ENCODE assay signal across 10 cellular contexts in genomic region chr10:125151824-125152634, GRCh38. TPM values are rescaled to one million over a fixed set of nuclear protein-coding genes. Genes with fewer than 3 reads are reported as not detected.
DNase-seq lines count a peak whose midpoint lies in the region; FAIRE-seq and TF ChIP-seq lines count a peak whose summit lies in the region.
"Had no signal": no experiment of that assay in that cellular context is flagged by ENCODE, and none has a peak within 500 bp of the region (broad histone marks: within the 10 kb centered on the region; RNA-seq: fewer than 3 reads in every experiment).

No MANE protein-coding gene starts in this region.

- TF ChIP-seq CTCF in breast epithelium (IDR thresholded peaks at IDR 0.05) (no peak), keratinocyte (optimal IDR thresholded peaks at IDR 0.05 in 1 of 3, IDR thresholded peaks at IDR 0.05 in 1 of 3, conservative IDR thresholded peaks at IDR 0.05 in 1 of 3; ENCODE audit: extremely low read depth in 1 of 3, insufficient read depth in 2 of 3, low read length in 3 of 3) (peak in 1 of 3 experiments; percentile 10), stomach (IDR thresholded peaks at IDR 0.05) (no peak)

- no peaks in the 10 kb centered on the region for H3K27me3 ChIP-seq in HUES64 (ENCODE audit: insufficient read depth, low read length)
- H3K27me3 ChIP-seq in breast epithelium, result no peaks in the 10 kb centered on the region
- no peaks in the 10 kb centered on the region for H3K27me3 ChIP-seq in keratinocyte (ENCODE audit: control insufficient read depth, extremely low read depth, insufficient read depth, low read length)
- no peaks in the 10 kb centered on the region for H3K27me3 ChIP-seq in stomach

- WGBS in HUES64, result 2% methylated on average over 57 of the region's 63 CpGs
- 11 to 22% (median 13%) methylated on average over 17 to 63 of the region's 63 CpGs for WGBS in stomach, 5 donors

- peaks cover 4% of the 10 kb centered on the region for H3K9me1 ChIP-seq in keratinocyte (ENCODE audit: control insufficient read depth, extremely low read depth, insufficient read depth, low read length)

- TF ChIP-seq EP300 in stomach (IDR thresholded peaks at IDR 0.05), result no peak

- peak overlapping the region; percentile 61 for H3K4me2 ChIP-seq in keratinocyte (ENCODE audit: control insufficient read depth, extremely low read depth, insufficient read depth, low read depth, low read length)

- H3K9me3 ChIP-seq in HUES64 (ENCODE audit: insufficient read depth, low read depth, low read length) (no peaks in the 10 kb centered on the region), breast epithelium (no peaks in the 10 kb centered on the region), keratinocyte (ENCODE audit: control insufficient read depth, low read depth, low read length) (no peaks in the 10 kb centered on the region), stomach (no peaks in the 10 kb centered on the region)

- peaks cover 30% of the 10 kb centered on the region for H3K36me3 ChIP-seq in HUES64 (ENCODE audit: insufficient read depth, low read length)
- no peaks in the 10 kb centered on the region for H3K36me3 ChIP-seq in breast epithelium
- H3K36me3 ChIP-seq in keratinocyte (ENCODE audit: control insufficient read depth in 2 of 2, extremely low read depth in 1 of 2, insufficient read depth in 2 of 2, low read length in 2 of 2), result peaks cover 6 to 15% of the 10 kb centered on the region in 2 experiments
- peaks cover 0 to 4% (median 0%) of the 10 kb centered on the region in 4 donors for H3K36me3 ChIP-seq in stomach

- H3K9ac ChIP-seq in HUES64 (ENCODE audit: low read depth, low read length) (peak overlapping the region; percentile 60), keratinocyte (ENCODE audit: control insufficient read depth, extremely low read depth, insufficient read depth, low read length) (peak overlapping the region; percentile 60)

- H3K4me3 ChIP-seq in HUES64 (ENCODE audit: low read length), result peak overlapping the region; percentile 95
- peak overlapping the region in 2 of 3 donors; percentile 47 to 61 for H3K4me3 ChIP-seq in breast epithelium
- H3K4me3 ChIP-seq in keratinocyte (ENCODE audit: control insufficient read depth in 2 of 3, extremely low read depth in 1 of 3, insufficient read depth in 2 of 3, low read depth in 1 of 3, low read length in 3 of 3), result peak overlapping the region; percentile 14 to 51 (median 34)
- H3K4me3 ChIP-seq in stomach, result peak overlapping the region; percentile 37 to 40 (median 38)

- H3K4me1 ChIP-seq in HUES64 (ENCODE audit: insufficient read depth, low read length) (peaks cover 92% of the 10 kb centered on the region), breast epithelium (peaks cover 6 to 45% of the 10 kb centered on the region in 2 donors), keratinocyte (ENCODE audit: control insufficient read depth, extremely low read depth, insufficient read depth, low read length) (peaks cover 67% of the 10 kb centered on the region), stomach (peaks cover 87 to 100% (median 96%) of the 10 kb centered on the region in 4 donors)

- no peak for FAIRE-seq in keratinocyte (lab: Jason Lieb, UNC)

- H3K79me2 ChIP-seq in keratinocyte (ENCODE audit: control insufficient read depth, insufficient read depth, low read length), result peaks cover 97% of the 10 kb centered on the region

- no peak overlapping the region for H2AFZ ChIP-seq in keratinocyte (ENCODE audit: control insufficient read depth, low read length)

- H3K27ac ChIP-seq in HUES64 (ENCODE audit: low read depth, low read length) (peak overlapping the region; percentile 94), breast epithelium (peak overlapping the region; percentile 87 to 99), keratinocyte (ENCODE audit: control insufficient read depth, insufficient read depth, low read length) (peak overlapping the region; percentile 57), stomach (peak overlapping the region; percentile 87 to 100 (median 98))

- no peak for DNase-seq in breast epithelium (ENCODE audit: low spot score in 2 of 2)
- no peak for DNase-seq in keratinocyte (ENCODE audit: low read depth, low spot score)
- DNase-seq in stomach, result peak; percentile 70
- DNase-seq in dermis blood vessel endothelial cell, result no peak
- DNase-seq in DMS 273 (lab: John Stamatoyannopoulos, UW; ENCODE audit: unreplicated experiment), result no peak
- no peak for DNase-seq in activated naive CD4-positive, alpha-beta T cell treated with anti-CD3 and anti-CD28 coated beads, Interleukin-2, amount 50 U/mL, for 16 hours
- no peak for DNase-seq in activated T-cell treated with anti-CD3 and anti-CD28 coated beads for 4 hours
- DNase-seq: naive B cell, T1000 had no signal

- peaks cover 5% of the 10 kb centered on the region for H4K20me1 ChIP-seq in keratinocyte (ENCODE audit: control insufficient read depth, extremely low read depth, insufficient read depth, low read length)

- no peak for TF ChIP-seq POLR2A in breast epithelium (IDR thresholded peaks at IDR 0.05)
- TF ChIP-seq POLR2A in stomach (IDR thresholded peaks at IDR 0.05), result no peak

- intact Hi-C loops in breast epithelium (cut with DNase I; ENCODE audit: low total_unique reads), result no loop called here
- intact Hi-C loops in stomach (cut with DNase I; ENCODE audit: low total_unique reads), result no loop called here

- dilution Hi-C loops in keratinocyte (cut with MboI; ENCODE audit: extremely low pct_ligation_motif_present, low sequenced_read_pairs), result no loop called here

RNA-seq across cellular contexts. Expression of gene CTBP2, which starts 8.3 kb away (rescaled TPM):
- polyA plus RNA-seq in HUES64 (2013, experiment 1 of 2), result 166 TPM
- 145 TPM for polyA plus RNA-seq in HUES64 (2013, experiment 2 of 2)
- 10 to 100 TPM; 53.1 to 91.2 (median 65.9) TPM for total RNA-seq in breast epithelium
- 64.4 to 116 TPM (median 76.0 TPM) in 3 replicates for polyA plus RNA-seq in keratinocyte
- polyA plus RNA-seq in keratinocyte (2011; ENCODE audit: low read depth), result 23.8 TPM
- 65.8 and 80.6 TPM in 2 replicates for polyA plus RNA-seq in keratinocyte (2011; cell fraction: cytosol; rRNA removed)
- polyA plus RNA-seq in keratinocyte (2011; cell fraction: nucleus; rRNA removed), result 92.7 and 95.9 TPM in 2 replicates
- polyA plus RNA-seq in keratinocyte (2012; ENCODE audit: low replicate concordance), result 37.8 and 86.0 TPM in 2 replicates
- polyA minus RNA-seq in keratinocyte, result 78.7 to 223 TPM (median 113 TPM) in 3 replicates
- polyA minus RNA-seq in keratinocyte (2011; cell fraction: cytosol; rRNA and poly(A)+ RNA removed), result 139 TPM
- 72.5 and 86.6 TPM in 2 replicates for polyA minus RNA-seq in keratinocyte (2011; cell fraction: nucleus; rRNA and poly(A)+ RNA removed)
- total RNA-seq in stomach, result 100 to 1,000 TPM in 2 of 5 donors, 10 to 100 TPM in 3; 58.6 to 169 (median 80.5) TPM
- 10 to 100 TPM; 21.3 to 41.2 (median 34.6) TPM for polyA plus RNA-seq in stomach
- 112 and 148 TPM in 2 replicates for total RNA-seq in dermis blood vessel endothelial cell

Comparison
In these comparisons a context has a peak if more than half of its experiments do, and no peak if none do; other contexts are left out.
1. H3K4me3 ChIP-seq: peak in every context shown above with its lines; median percentile 95 in HUES64; 54 in breast epithelium; 38 in stomach; 34 in keratinocyte.